19 cellular contexts compared by ENCODE assay signal in the genomic region with DNA sequence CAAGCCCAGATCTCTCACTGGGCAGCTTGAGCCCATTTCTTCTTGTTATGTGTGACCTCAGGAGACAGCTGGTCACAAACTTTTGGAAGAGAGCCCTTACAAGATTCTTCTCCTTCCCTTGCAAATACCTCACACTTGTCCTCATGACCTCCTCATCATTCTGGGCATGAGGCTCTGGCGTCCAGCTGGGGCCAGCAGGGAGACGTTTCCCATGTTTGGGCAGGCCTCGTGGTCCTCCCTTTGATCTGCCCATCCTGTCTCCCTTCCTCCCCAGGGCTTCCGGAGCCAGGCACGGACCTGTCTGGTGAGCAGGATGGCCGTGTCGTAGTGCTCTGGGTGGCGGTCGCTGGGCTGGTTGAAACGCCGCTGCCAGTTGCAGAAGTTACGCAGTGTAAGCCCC. TPM values are rescaled to one million over a fixed set of nuclear protein-coding genes. Genes with fewer than 3 reads are reported as not detected.
DNase-seq lines count a peak whose midpoint lies in the region; ATAC-seq and TF ChIP-seq lines count a peak whose summit lies in the region.
"Had no signal": no experiment of that assay in that cellular context is flagged by ENCODE, and none has a peak within 500 bp of the region (broad histone marks: within the 10 kb centered on the region; RNA-seq: fewer than 3 reads in every experiment).

No MANE protein-coding gene starts in this region.

- peak overlapping the region; percentile 81 for H3K27ac Mint-ChIP-seq in neural progenitor cell
- no peak overlapping the region for H3K27ac Mint-ChIP-seq in stimulated activated naive CD8-positive, alpha-beta T cell treated with anti-CD3 and anti-CD28 coated beads, Interleukin-15, amount 100 ng/mL, for 72 hours
- H3K27ac Mint-ChIP-seq: activated CD4-positive, alpha-beta memory T cell treated with anti-CD3 and anti-CD28 coated beads for 36 hours; GM23338 had no signal

- peaks cover 13% of the 10 kb centered on the region for H3K27me3 Mint-ChIP-seq in neural progenitor cell (ENCODE audit: insufficient read depth, low read depth)
- H3K27me3 Mint-ChIP-seq in stimulated activated naive CD8-positive, alpha-beta T cell treated with anti-CD3 and anti-CD28 coated beads, Interleukin-15, amount 100 ng/mL, for 72 hours, result peaks cover 18% of the 10 kb centered on the region

- H3K4me1 Mint-ChIP-seq in neural progenitor cell, result peaks cover 28% of the 10 kb centered on the region
- peaks cover 6% of the 10 kb centered on the region for H3K4me1 Mint-ChIP-seq in stimulated activated naive CD8-positive, alpha-beta T cell treated with anti-CD3 and anti-CD28 coated beads, Interleukin-15, amount 100 ng/mL, for 72 hours

- H3K9me3 ChIP-seq in right atrium auricular region (no peaks in the 10 kb centered on the region), esophagus squamous epithelium (no peaks in the 10 kb centered on the region), neural progenitor cell (ENCODE audit: low read depth) (no peaks in the 10 kb centered on the region)
- H3K9me3 ChIP-seq: pancreas had no signal

- no peaks in the 10 kb centered on the region for H3F3A ChIP-seq in neural progenitor cell (ENCODE audit: low read depth)

- H3K4me1 ChIP-seq in right atrium auricular region (peaks cover 0 to 20% of the 10 kb centered on the region in 2 donors), esophagus squamous epithelium (peaks cover 0 to 42% (median 19%) of the 10 kb centered on the region in 3 donors), neural progenitor cell (peaks cover 4% of the 10 kb centered on the region)
- H3K4me1 ChIP-seq: pancreas had no signal

- H3K4me3 ChIP-seq in right atrium auricular region, result no peak overlapping the region
- no peak overlapping the region for H3K4me3 ChIP-seq in esophagus squamous epithelium
- H3K4me3 ChIP-seq in neural progenitor cell, result no peak overlapping the region
- H3K4me3 ChIP-seq: GM23338, pancreas had no signal

- H3K36me3 ChIP-seq in right atrium auricular region (no peaks in the 10 kb centered on the region), esophagus squamous epithelium (no peaks in the 10 kb centered on the region), neural progenitor cell (no peaks in the 10 kb centered on the region)
- H3K36me3 ChIP-seq: pancreas had no signal

- no peak for TF ChIP-seq POLR2A in esophagus squamous epithelium (IDR thresholded peaks at IDR 0.05)

- H2AFZ ChIP-seq in neural progenitor cell (replicated peaks), result no peak overlapping the region
- H2AFZ ChIP-seq: GM23338 had no signal

- H3K4me2 ChIP-seq in neural progenitor cell, result no peak overlapping the region
- H3K4me2 ChIP-seq: GM23338 had no signal

- H3K36me3 Mint-ChIP-seq in neural progenitor cell, result no peaks in the 10 kb centered on the region
- H3K36me3 Mint-ChIP-seq: activated CD4-positive, alpha-beta memory T cell treated with anti-CD3 and anti-CD28 coated beads for 36 hours had no signal

- TF ChIP-seq CTCF in right atrium auricular region (IDR thresholded peaks at IDR 0.05) (no peak), esophagus squamous epithelium (IDR thresholded peaks at IDR 0.05) (no peak), neural progenitor cell (IDR thresholded peaks at IDR 0.05) (no peak)

- H3K27ac ChIP-seq in right atrium auricular region (no peak overlapping the region), esophagus squamous epithelium (peak overlapping the region; percentile 18 to 83 (median 68)), neural progenitor cell (no peak overlapping the region)
- H3K27ac ChIP-seq: pancreas had no signal

- WGBS in esophagus squamous epithelium, 2 donors, result 23 to 34% methylated on average over 3 of the region's 12 CpGs

- no peaks in the 10 kb centered on the region for H4K20me1 ChIP-seq in neural progenitor cell (ENCODE audit: low read depth)

- intact Hi-C loops in Right ventricle myocardium inferior (cut with DNase I) (no loop called here), esophagus squamous epithelium (cut with DNase I) (no loop called here)

- no peaks in the 10 kb centered on the region for H3K79me2 ChIP-seq in neural progenitor cell (ENCODE audit: low read depth)

- no peaks in the 10 kb centered on the region for H3K9me3 Mint-ChIP-seq in neural progenitor cell
- H3K9me3 Mint-ChIP-seq in stimulated activated naive CD8-positive, alpha-beta T cell treated with anti-CD3 and anti-CD28 coated beads, Interleukin-15, amount 100 ng/mL, for 72 hours, result no peaks in the 10 kb centered on the region
- H3K9me3 Mint-ChIP-seq: activated CD4-positive, alpha-beta memory T cell treated with anti-CD3 and anti-CD28 coated beads for 36 hours; GM23338 had no signal

- H3K4me3 Mint-ChIP-seq in neural progenitor cell, result no peak overlapping the region
- no peak overlapping the region for H3K4me3 Mint-ChIP-seq in stimulated activated naive CD8-positive, alpha-beta T cell treated with anti-CD3 and anti-CD28 coated beads, Interleukin-15, amount 100 ng/mL, for 72 hours
- H3K4me3 Mint-ChIP-seq: activated CD4-positive, alpha-beta memory T cell treated with anti-CD3 and anti-CD28 coated beads for 36 hours; GM23338 had no signal

- H3K9ac ChIP-seq in neural progenitor cell, result no peak overlapping the region

- H3K27me3 ChIP-seq in right atrium auricular region (no peaks in the 10 kb centered on the region), esophagus squamous epithelium (peaks cover 0 to 24% (median 0%) of the 10 kb centered on the region in 4 donors), neural progenitor cell (peaks cover 3% of the 10 kb centered on the region)
- H3K27me3 ChIP-seq: pancreas had no signal

- peak; percentile 12 for ATAC-seq in Right ventricle myocardium inferior
- no peak for ATAC-seq in stimulated activated naive CD8-positive, alpha-beta T cell treated with anti-CD3 and anti-CD28 coated beads, Interleukin-15, amount 100 ng/mL, for 72 hours
- no peak for ATAC-seq in HG02973 (IDR thresholded peaks at IDR 0.05; ENCODE audit: unreplicated experiment)
- no peak for ATAC-seq in stimulated activated naive CD8-positive, alpha-beta T cell treated with anti-CD3 and anti-CD28 coated beads, Interleukin-15, Interleukin-2, amounts not matched to agents 100 U/mL and 50 U/mL, for 24 hours
- ATAC-seq: GM23338, pancreas had no signal

- DNase-seq in Right ventricle myocardium inferior (ENCODE audit: missing footprints) (no peak), right atrium auricular region (ENCODE audit: low spot score) (no peak), esophagus squamous epithelium (lab: John Stamatoyannopoulos, UW) (no peak), neural progenitor cell (ENCODE audit: low spot score) (no peak), NOMO-1 (lab: John Stamatoyannopoulos, UW; ENCODE audit: unreplicated experiment in 2 of 2) (no peak)
- no peak for DNase-seq in stimulated activated naive CD8-positive, alpha-beta T cell treated with anti-CD3 and anti-CD28 coated beads, Interleukin-15, amount 100 ng/mL, for 72 hours
- DNase-seq in stimulated activated naive CD8-positive, alpha-beta T cell treated with anti-CD3 and anti-CD28 coated beads, Interleukin-15, Interleukin-2, amounts not matched to agents 100 U/mL and 50 U/mL, for 24 hours, result no peak
- DNase-seq: 8988T; activated CD4-positive, alpha-beta memory T cell treated with anti-CD3 and anti-CD28 coated beads for 36 hours; activated naive CD4-positive, alpha-beta T cell treated with Interleukin-2 at 50 U/mL for 16 hours; NCI-H2081 treated with DMSO at 0.1 percent for 48 hours; NCI-H526; pancreas; SHP77 treated with DMSO at 0.1 percent for 48 hours; stimulated activated CD4-positive, alpha-beta T cell treated with anti-CD3 and anti-CD28 coated beads, Interleukin-4, amount 100 ng/mL, for 1 hour; T-helper 1 cell had no signal

RNA-seq across cellular contexts. Expression of gene ADAMTS8, which starts 9.7 kb away (rescaled TPM):
- total RNA-seq in Right ventricle myocardium inferior (0.57 TPM), right atrium auricular region (1 to 10 TPM; 2.5 to 7.8 TPM), esophagus squamous epithelium (1 to 10 TPM in 3 of 4 donors, under 1 TPM in 1; 0.83 to 8.8 (median 1.8) TPM), neural progenitor cell (ENCODE audit: low replicate concordance) (not detected in 2 replicates)
- total RNA-seq: activated CD4-positive, alpha-beta memory T cell treated with anti-CD3 and anti-CD28 coated beads for 36 hours; glomerular endothelial cell had no signal

RNA-seq across cellular contexts. Expression of gene ADAMTS15, which starts 29.7 kb away (rescaled TPM):
- 45.6 TPM for total RNA-seq in Right ventricle myocardium inferior
- 10 to 100 TPM; 17.5 to 21.2 TPM for total RNA-seq in right atrium auricular region
- 1 to 10 TPM in 3 of 4 donors, under 1 TPM in 1; 0.11 to 5.7 (median 2.1) TPM for total RNA-seq in esophagus squamous epithelium
- 0.09 and 0.25 TPM in 2 replicates for total RNA-seq in neural progenitor cell (ENCODE audit: low replicate concordance)
- total RNA-seq: activated CD4-positive, alpha-beta memory T cell treated with anti-CD3 and anti-CD28 coated beads for 36 hours had no signal

Comparison
In these comparisons a context has a peak if more than half of its experiments do, and no peak if none do; other contexts are left out.
1. H3K27ac ChIP-seq: peak in esophagus squamous epithelium (4 of 4); none in right atrium auricular region (0 of 2) and neural progenitor cell (single experiment).